Comparison of ENCODE assay signal across 8 cellular contexts in genomic region chr20:12012241-12013222, GRCh38.
DNase-seq lines count a peak whose midpoint lies in the region; ATAC-seq and TF ChIP-seq lines count a peak whose summit lies in the region.

No MANE protein-coding gene starts in this region.

- no peak overlapping the region for H3K27ac Mint-ChIP-seq in MCF 10A (ENCODE audit: low read depth, unreplicated experiment)
- H3K27ac Mint-ChIP-seq in activated CD8-positive, alpha-beta memory T cell treated with anti-CD3 and anti-CD28 coated beads, Interleukin-2, amount 10 ng/mL, durations not matched to agents 7 days and 5 days, result no peak overlapping the region

- intact Hi-C loops in MCF 10A (cut with micrococcal nuclease) (loop anchor here (2.0 kb wide), 1 partner anchor 336 kb away; no protein-coding TSS in a partner anchor), left colon (cut with DNase I, micrococcal nuclease) (no loop called here), tibial artery (cut with DNase I; ENCODE audit: low total_unique reads) (no loop called here)

- DNase-seq in 8988T (peak; percentile 18), ELR (ENCODE audit: low read depth) (peak; percentile 57), NOMO-1 (lab: John Stamatoyannopoulos, UW; ENCODE audit: unreplicated experiment in 2 of 2) (peak; percentile 62 to 80), MCF 10A (ENCODE audit: unreplicated experiment) (peak; percentile 75), left colon (peak in 1 of 2 donors; percentile 18), tibial artery (no peak)
- DNase-seq in activated CD8-positive, alpha-beta memory T cell treated with anti-CD3 and anti-CD28 coated beads, Interleukin-2, amount 10 ng/mL, durations not matched to agents 7 days and 5 days, result no peak

- no peak overlapping the region for H3K4me3 Mint-ChIP-seq in MCF 10A (ENCODE audit: unreplicated experiment)
- no peak overlapping the region for H3K4me3 Mint-ChIP-seq in activated CD8-positive, alpha-beta memory T cell treated with anti-CD3 and anti-CD28 coated beads, Interleukin-2, amount 10 ng/mL, durations not matched to agents 7 days and 5 days

- H3K36me3 ChIP-seq in tibial artery, result no peaks in the 10 kb centered on the region

- peaks cover 0 to 4% (median 0%) of the 10 kb centered on the region in 4 donors for H3K4me1 ChIP-seq in tibial artery

- H3K9me3 Mint-ChIP-seq in MCF 10A (ENCODE audit: unreplicated experiment), result no peaks in the 10 kb centered on the region
- peaks cover 6% of the 10 kb centered on the region for H3K9me3 Mint-ChIP-seq in activated CD8-positive, alpha-beta memory T cell treated with anti-CD3 and anti-CD28 coated beads, Interleukin-2, amount 10 ng/mL, durations not matched to agents 7 days and 5 days (ENCODE audit: low read depth)

- H3K4me1 Mint-ChIP-seq in MCF 10A (ENCODE audit: insufficient read depth, unreplicated experiment), result no peaks in the 10 kb centered on the region
- no peaks in the 10 kb centered on the region for H3K4me1 Mint-ChIP-seq in activated CD8-positive, alpha-beta memory T cell treated with anti-CD3 and anti-CD28 coated beads, Interleukin-2, amount 10 ng/mL, durations not matched to agents 7 days and 5 days

- ATAC-seq in HG02678 (IDR thresholded peaks at IDR 0.05; ENCODE audit: unreplicated experiment) (peak; percentile 95), left colon (peak; percentile 89)
- no peak for ATAC-seq in activated CD8-positive, alpha-beta memory T cell treated with anti-CD3 and anti-CD28 coated beads, Interleukin-2, amount 10 ng/mL, durations not matched to agents 7 days and 5 days

- no TSS peak for BruUV-seq in MCF 10A (replicated peaks; lab: Mats Ljungman, UMichigan)

- H3K27ac ChIP-seq in tibial artery, result no peak overlapping the region

- no peaks in the 10 kb centered on the region for H3K36me3 Mint-ChIP-seq in MCF 10A (ENCODE audit: insufficient read depth, unreplicated experiment)
- no peaks in the 10 kb centered on the region for H3K36me3 Mint-ChIP-seq in activated CD8-positive, alpha-beta memory T cell treated with anti-CD3 and anti-CD28 coated beads, Interleukin-2, amount 10 ng/mL, durations not matched to agents 7 days and 5 days

- H3K4me3 ChIP-seq in tibial artery, result no peak overlapping the region

- TF ChIP-seq CTCF in MCF 10A (IDR thresholded peaks at IDR 0.05; ENCODE audit: unreplicated experiment), result peak; percentile 77
- TF ChIP-seq CTCF in tibial artery (IDR thresholded peaks at IDR 0.05), result peak; percentile 41 to 43

- H3K9me3 ChIP-seq in tibial artery, result no peaks in the 10 kb centered on the region

- CTCF ChIA-PET in MCF 10A (lab: Yijun Ruan, JAX), result interaction anchor here (0.5 to 1.7 kb wide), 28 partner anchors 11 to 1459 kb away, joined by 3 to 10 read pairs (median 4); no protein-coding TSS in a partner anchor
- CTCF ChIA-PET in activated CD8-positive, alpha-beta memory T cell treated with anti-CD3 and anti-CD28 coated beads, Interleukin-2, amount 10 ng/mL, durations not matched to agents 7 days and 5 days (lab: Charles Lee), result no interaction called here

- H3K27me3 ChIP-seq in tibial artery, result no peaks in the 10 kb centered on the region

- no peaks in the 10 kb centered on the region for H3K27me3 Mint-ChIP-seq in MCF 10A (ENCODE audit: insufficient read depth, unreplicated experiment)
- H3K27me3 Mint-ChIP-seq in activated CD8-positive, alpha-beta memory T cell treated with anti-CD3 and anti-CD28 coated beads, Interleukin-2, amount 10 ng/mL, durations not matched to agents 7 days and 5 days, result no peaks in the 10 kb centered on the region

- POLR2A ChIA-PET in MCF 10A (lab: Yijun Ruan, JAX), result no interaction called here

Comparison
In these comparisons a context has a peak if more than half of its experiments do, and no peak if none do; other contexts are left out.
1. DNase-seq: peak in 8988T (single experiment), ELR (single experiment), NOMO-1 (2 of 2) and MCF 10A (single experiment); none in tibial artery (0 of 2) and activated CD8-positive, alpha-beta memory T cell treated with anti-CD3 and anti-CD28 coated beads, Interleukin-2, amount 10 ng/mL, durations not matched to agents 7 days and 5 days (single experiment).